Comparison of ENCODE assay signal across 8 cellular contexts in genomic region chr1:54800899-54801759, GRCh38. TPM values are rescaled to one million over a fixed set of nuclear protein-coding genes. Genes with fewer than 3 reads are reported as not detected.
A peak's percentile ranks its signal among the peaks of the same experiment; 100 is the strongest.
DNase-seq lines count a peak whose midpoint lies in the region; ATAC-seq and TF ChIP-seq lines count a peak whose summit lies in the region.

Gene TTC22, minus strand, starts transcription at chr1:54801323. Its CDS starts 160 bp downstream, at chr1:54801163.

- H3K27ac ChIP-seq in A673 (ENCODE audit: low read depth, low read length, poor library complexity, severe bottlenecking), result no peak within 1 kb of the TSS

- no peaks in the 10 kb centered on the region for H3K36me3 ChIP-seq in A673 (ENCODE audit: insufficient read depth, low read length, poor library complexity, severe bottlenecking)

- H3K27me3 ChIP-seq in A673 (replicated peaks; ENCODE audit: insufficient read depth, low read depth, low read length, poor library complexity), result peaks cover 16% of the 10 kb centered on the region

- H3K4me1 ChIP-seq in A673 (ENCODE audit: insufficient read depth, low read length, poor library complexity, severe bottlenecking), result no peaks in the 10 kb centered on the region

- in situ Hi-C loops in astrocyte of the spinal cord (cut with HindIII; ENCODE audit: low sequenced_read_pairs), result no loop called here

- no TSS peak for BruUV-seq in A673 (replicated peaks; lab: Mats Ljungman, UMichigan)

- peak within 1 kb of the TSS; percentile 31 for H3K4me3 ChIP-seq in A673 (ENCODE audit: low read depth, low read length, poor library complexity, severe bottlenecking)
- H3K4me3 ChIP-seq in astrocyte of the spinal cord (ENCODE audit: low read depth, low read length), result no peak within 1 kb of the TSS

- CTCF ChIA-PET in A673 (lab: Charles Lee), result interaction anchor here (0.6 to 1.2 kb wide), 3 partner anchors 18 to 159 kb away, joined by 3 to 9 read pairs (median 4); partner anchors contain the start of gene DHCR24

- no peaks in the 10 kb centered on the region for H3K9me3 ChIP-seq in A673 (ENCODE audit: low read depth, low read length, poor library complexity, severe bottlenecking)

- intact Hi-C loops in A673 (cut with micrococcal nuclease; ENCODE audit: unreplicated experiment), result no loop called here

- POLR2A ChIA-PET in A673 (lab: Charles Lee; ENCODE audit: low non-redundant PET), result no interaction called here

- TF ChIP-seq CTCF in A673 (conservative IDR thresholded peaks at IDR 0.05; ENCODE audit: low read depth, low read length) (peak; percentile 53), astrocyte of the spinal cord (IDR thresholded peaks at IDR 0.05; ENCODE audit: low read depth, low read length) (peak; percentile 37)

- peak; percentile 82 for ATAC-seq in HG03342 (IDR thresholded peaks at IDR 0.05; ENCODE audit: unreplicated experiment)

- TF ChIP-seq POLR2A in GM19193 (IDR thresholded peaks at IDR 0.05; ENCODE audit: extremely low read depth, insufficient read depth, insufficient read length), result peak; percentile 47

- DNase-seq in A673 (ENCODE audit: low spot score) (peak; percentile 37), T-helper 2 cell (peak; percentile 39 to 81 (median 59)), astrocyte of the spinal cord (ENCODE audit: low read depth, low spot score) (no peak), kidney tubule cell (ENCODE audit: low spot score) (peak; percentile 77), hepatic stellate cell (ENCODE audit: low spot score) (no peak)
- peak; percentile 33 to 47 (median 39) for DNase-seq in stimulated activated CD4-positive, alpha-beta T cell treated with anti-CD3 and anti-CD28 coated beads, TNF-alpha, amount 100 ng/mL, for 1 hour (ENCODE audit: low read depth in 3 of 3, low spot score in 1 of 3)

RNA-seq across cellular contexts. Expression of gene TTC22, which starts in this region (rescaled TPM):
- not detected in 2 replicates for total RNA-seq in A673 (2021)

Comparison
In these comparisons a context has a peak if more than half of its experiments do, and no peak if none do; other contexts are left out.
1. Peak in DNase-seq and H3K4me3 ChIP-seq in A673; RNA of the gene not detected or under 1 TPM.
2. DNase-seq: peak in T-helper 2 cell (5 of 5), kidney tubule cell (single experiment) and stimulated activated CD4-positive, alpha-beta T cell treated with anti-CD3 and anti-CD28 coated beads, TNF-alpha, amount 100 ng/mL, for 1 hour (3 of 3); none in astrocyte of the spinal cord (single experiment) and hepatic stellate cell (single experiment).